ENCODE assay signal across 18 cellular contexts in the genomic region with DNA sequence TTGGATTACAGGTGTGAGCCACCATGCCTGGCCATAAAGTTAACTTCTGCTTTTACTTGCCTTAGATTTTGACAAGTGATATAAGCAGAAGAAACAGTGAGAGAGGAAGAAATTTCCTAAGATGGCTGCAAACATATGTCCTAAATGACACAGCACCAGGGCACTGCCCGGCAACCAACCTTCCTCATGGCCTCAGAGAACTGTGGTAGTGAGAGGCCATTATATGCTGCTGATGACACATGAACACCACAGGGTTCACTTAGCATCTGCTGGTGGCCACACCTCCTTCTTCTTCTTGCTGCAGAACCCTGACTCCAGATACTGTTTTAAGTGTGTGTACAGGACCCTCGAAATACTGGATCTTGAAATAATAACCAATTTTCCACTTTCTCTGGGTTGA.
DNase-seq lines count a peak whose midpoint lies in the region; ATAC-seq and TF ChIP-seq lines count a peak whose summit lies in the region.
"Had no signal": no experiment of that assay in that cellular context is flagged by ENCODE, and none has a peak within 500 bp of the region (broad histone marks: within the 10 kb centered on the region; RNA-seq: fewer than 3 reads in every experiment).

No MANE protein-coding gene starts in this region.

- no peaks in the 10 kb centered on the region for H3K9me3 ChIP-seq in naive thymus-derived CD4-positive, alpha-beta T cell (ENCODE audit: control insufficient read depth in 2 of 3, low read length in 3 of 3)
- H3K9me3 ChIP-seq in ascending aorta: no peaks in the 10 kb centered on the region
- H3K9me3 ChIP-seq: gastroesophageal sphincter, sigmoid colon, tibial artery had no signal

- H3K4me1 ChIP-seq in naive thymus-derived CD4-positive, alpha-beta T cell (ENCODE audit: control insufficient read depth in 2 of 2, insufficient read depth in 2 of 2, low read length in 2 of 2): no peaks in the 10 kb centered on the region
- no peaks in the 10 kb centered on the region for H3K4me1 ChIP-seq in ascending aorta
- H3K4me1 ChIP-seq: tibial artery had no signal

- no peak overlapping the region for H3K4me3 Mint-ChIP-seq in naive thymus-derived CD4-positive, alpha-beta T cell
- H3K4me3 Mint-ChIP-seq: activated B cell treated with CpG ODN at 0.5 μM for 24 hours; CD4-positive, CD25-positive, alpha-beta regulatory T cell had no signal

- H3K27ac Mint-ChIP-seq in naive thymus-derived CD4-positive, alpha-beta T cell: no peak overlapping the region
- H3K27ac Mint-ChIP-seq: activated B cell treated with CpG ODN at 0.5 μM for 24 hours; CD4-positive, CD25-positive, alpha-beta regulatory T cell had no signal

- peaks cover 0 to 11% (median 4%) of the 10 kb centered on the region in 5 donors for H3K27me3 Mint-ChIP-seq in naive thymus-derived CD4-positive, alpha-beta T cell
- H3K27me3 Mint-ChIP-seq: activated B cell treated with CpG ODN at 0.5 μM for 24 hours had no signal

- H3K36me3 ChIP-seq in naive thymus-derived CD4-positive, alpha-beta T cell (ENCODE audit: control insufficient read depth in 2 of 3, insufficient read depth in 3 of 3, low read length in 3 of 3): no peaks in the 10 kb centered on the region
- H3K36me3 ChIP-seq in ascending aorta: no peaks in the 10 kb centered on the region
- H3K36me3 ChIP-seq: gastroesophageal sphincter, sigmoid colon, tibial artery had no signal

- peak; percentile 13 for DNase-seq in NCI-H1436 (lab: John Stamatoyannopoulos, UW)
- no peak for DNase-seq in NCI-H1436 treated with DMSO at 0.1 percent for 48 hours (lab: John Stamatoyannopoulos, UW)
- peak; percentile 35 for DNase-seq in LHCN-M2 (ENCODE audit: low read depth)
- DNase-seq in SKM-1 (lab: John Stamatoyannopoulos, UW; ENCODE audit: unreplicated experiment): peak; percentile 41
- DNase-seq in naive thymus-derived CD4-positive, alpha-beta T cell: no peak
- DNase-seq in activated gamma-delta T cell (lab: John Stamatoyannopoulos, UW): no peak
- no peak for DNase-seq in ascending aorta (ENCODE audit: low spot score in 2 of 2)
- no peak for DNase-seq in NCI-H1694 (lab: John Stamatoyannopoulos, UW)
- DNase-seq: activated B cell treated with CpG ODN at 0.5 μM for 24 hours; activated effector memory CD4-positive, alpha-beta T cell treated with anti-CD3 and anti-CD28 coated beads, Interleukin-2, amount 50 U/mL, for 16 hours; aorta; CD4-positive, CD25-positive, alpha-beta regulatory T cell; MM.1S; NCI-H226; sigmoid colon; stimulated activated CD4-positive, alpha-beta T cell treated with anti-CD3 and anti-CD28 coated beads, Interleukin-4, amount 100 ng/mL, for 4 hours; tibial artery had no signal

- intact Hi-C loops in naive thymus-derived CD4-positive, alpha-beta T cell (cut with micrococcal nuclease): no loop called here
- intact Hi-C loops in ascending aorta (cut with DNase I): no loop called here

- POLR2A ChIA-PET in naive thymus-derived CD4-positive, alpha-beta T cell (lab: Charles Lee): no interaction called here

- no peak overlapping the region for H3K27ac ChIP-seq in naive thymus-derived CD4-positive, alpha-beta T cell (ENCODE audit: low read depth, low read length)
- H3K27ac ChIP-seq in ascending aorta: no peak overlapping the region
- H3K27ac ChIP-seq: gastroesophageal sphincter, sigmoid colon, tibial artery had no signal

- no peak overlapping the region for H3K4me3 ChIP-seq in naive thymus-derived CD4-positive, alpha-beta T cell (ENCODE audit: low read length)
- no peak overlapping the region for H3K4me3 ChIP-seq in ascending aorta
- H3K4me3 ChIP-seq: gastroesophageal sphincter, sigmoid colon, tibial artery had no signal

- no peaks in the 10 kb centered on the region for H3K27me3 ChIP-seq in naive thymus-derived CD4-positive, alpha-beta T cell (ENCODE audit: control insufficient read depth in 2 of 2, insufficient read depth in 2 of 2, low read length in 2 of 2)
- H3K27me3 ChIP-seq in ascending aorta: no peaks in the 10 kb centered on the region
- H3K27me3 ChIP-seq: gastroesophageal sphincter, sigmoid colon, tibial artery had no signal

- TF ChIP-seq CTCF in ascending aorta (IDR thresholded peaks at IDR 0.05): no peak

- CTCF ChIA-PET in naive thymus-derived CD4-positive, alpha-beta T cell (lab: Charles Lee): no interaction called here

- H3K36me3 Mint-ChIP-seq in naive thymus-derived CD4-positive, alpha-beta T cell: no peaks in the 10 kb centered on the region
- H3K36me3 Mint-ChIP-seq: CD4-positive, CD25-positive, alpha-beta regulatory T cell had no signal

- H3K9me3 Mint-ChIP-seq in naive thymus-derived CD4-positive, alpha-beta T cell: no peaks in the 10 kb centered on the region
- H3K9me3 Mint-ChIP-seq: CD4-positive, CD25-positive, alpha-beta regulatory T cell had no signal

- H3K4me1 Mint-ChIP-seq in naive thymus-derived CD4-positive, alpha-beta T cell: no peaks in the 10 kb centered on the region
- H3K4me1 Mint-ChIP-seq: CD4-positive, CD25-positive, alpha-beta regulatory T cell had no signal

- ATAC-seq in naive thymus-derived CD4-positive, alpha-beta T cell: peak; percentile 90
- ATAC-seq: gastroesophageal sphincter had no signal

Comparison
In these comparisons a context has a peak if more than half of its experiments do, and no peak if none do; other contexts are left out.
1. DNase-seq: peak in NCI-H1436 (single experiment), LHCN-M2 (single experiment) and SKM-1 (single experiment); none in NCI-H1436 treated with DMSO at 0.1 percent for 48 hours (single experiment), naive thymus-derived CD4-positive, alpha-beta T cell (0 of 9), activated gamma-delta T cell (single experiment), ascending aorta (0 of 2) and NCI-H1694 (single experiment).